Comparison of ENCODE assay signal across 1 cellular context in genomic region chr6:32838114-32838958, GRCh38.
TF ChIP-seq lines count a peak whose summit lies in the region.

TSS of gene TAP2 (minus strand) at chr6:32838739. CDS start at chr6:32838233, 506 bp downstream.

TF ChIP-seq in K562, 482 proteins besides CTCF, POLR2A, EP300 and RAD21 (continued from another document and continues in another):
- TF ChIP-seq GTF3C2 (IDR thresholded peaks at IDR 0.05; ENCODE audit: borderline replicate concordance, extremely low read depth, insufficient read length) (no peak), ZNF175 (CRISPR knock-in tag; IDR thresholded peaks at IDR 0.05; ENCODE audit: low read depth) (0 out of 2 replicates have a peak, but pooled peaks have one; percentile 23), PRPF4 (IDR thresholded peaks at IDR 0.05; ENCODE audit: insufficient read depth, low read depth, low read length, poor library complexity, severe bottlenecking) (no peak), KLF1 (tag; IDR thresholded peaks at IDR 0.05) (no peak), PPARD (CRISPR knock-in tag; IDR thresholded peaks at IDR 0.05) (no peak), TSC22D4 (tag; IDR thresholded peaks at IDR 0.05) (no peak), ZNF583 (CRISPR knock-in tag; IDR thresholded peaks at IDR 0.05) (no peak), SMAD2 (IDR thresholded peaks at IDR 0.05; ENCODE audit: low read depth, low read length) (no peak), PKNOX1 (IDR thresholded peaks at IDR 0.05) (peak; percentile 39; the same call in 1 of the 2 replicates), ZNF146 (CRISPR knock-in tag; IDR thresholded peaks at IDR 0.05; ENCODE audit: unreplicated experiment) (no peak), NCOA6 (IDR thresholded peaks at IDR 0.05) (no peak), ZNF740 (CRISPR knock-in tag; IDR thresholded peaks at IDR 0.05) (no peak), ZNF740 (tag; IDR thresholded peaks at IDR 0.05) (no peak), TFE3 (CRISPR knock-in tag; IDR thresholded peaks at IDR 0.05) (no peak), HNRNPK (IDR thresholded peaks at IDR 0.05; ENCODE audit: low read depth, low read length, poor library complexity, severe bottlenecking) (no peak), GMEB1 (CRISPR knock-in tag; IDR thresholded peaks at IDR 0.05) (0 out of 2 replicates have a peak, but pooled peaks have one; percentile 17), FOXP4 (CRISPR knock-in tag; IDR thresholded peaks at IDR 0.05; ENCODE audit: borderline replicate concordance) (no peak), ZNF277 (CRISPR knock-in tag; IDR thresholded peaks at IDR 0.05; ENCODE audit: borderline replicate concordance) (no peak), RB1 (IDR thresholded peaks at IDR 0.05; ENCODE audit: low read depth) (peak; percentile 97), SRSF7 (optimal IDR thresholded peaks at IDR 0.05; ENCODE audit: low read depth, low read length) (no peak), ZFP91 (CRISPR knock-in tag; IDR thresholded peaks at IDR 0.05) (0 out of 2 replicates have a peak, but pooled peaks have one; percentile 51), ZBTB33 (CRISPR knock-in tag; IDR thresholded peaks at IDR 0.05) (peak; percentile 64; the same call in 1 of the 2 replicates), MLLT1 (IDR thresholded peaks at IDR 0.05) (0 out of 4 replicates have a peak, but pooled peaks of 1 of the 2 experiments have one; percentile 18), ZNF644 (tag; IDR thresholded peaks at IDR 0.05; ENCODE audit: low read depth) (no peak), XRCC4 (IDR thresholded peaks at IDR 0.05; ENCODE audit: extremely low read depth, insufficient read depth, insufficient read length) (no peak), MXI1 (IDR thresholded peaks at IDR 0.05; ENCODE audit: low read depth, low read length) (peak; percentile 52; the same call in 1 of the 2 replicates), PML (IDR thresholded peaks at IDR 0.05; ENCODE audit: low read length) (no peak), ZNF41 (CRISPR knock-in tag; conservative IDR thresholded peaks at IDR 0.05) (no peak), HNRNPUL1 (IDR thresholded peaks at IDR 0.05; ENCODE audit: low read length) (no peak)
